In genomic region chr3:188854395-188855149, GRCh38 we compare ENCODE assay signal across 12 cellular contexts.
DNase-seq lines count a peak whose midpoint lies in the region; ATAC-seq and TF ChIP-seq lines count a peak whose summit lies in the region.
"Had no signal": no experiment of that assay in that cellular context is flagged by ENCODE, and none has a peak within 500 bp of the region (broad histone marks: within the 10 kb centered on the region; RNA-seq: fewer than 3 reads in every experiment).

No MANE protein-coding gene starts in this region.

- H3K9me3 ChIP-seq in adrenal gland (replicated peaks in 1 of 3) (no peaks in the 10 kb centered on the region), gastroesophageal sphincter (no peaks in the 10 kb centered on the region)
- H3K9me3 ChIP-seq: right lobe of liver had no signal

- ATAC-seq in gastroesophageal sphincter (peak; percentile 82), HG02852 (IDR thresholded peaks at IDR 0.05; ENCODE audit: unreplicated experiment) (no peak)
- ATAC-seq: activated CD4-positive, CD25-positive, alpha-beta regulatory T cell treated with anti-CD3 and anti-CD28 coated beads, Interleukin-2, amount 50 U/mL, for 24 hours had no signal

- WGBS in adrenal gland, 4 donors: 83 to 85% (median 84%) methylated on average over 3 of the region's 3 CpGs
- WGBS in gastroesophageal sphincter (ENCODE audit: low coverage in 1 of 2), 2 donors: 60 to 84% methylated on average over 1 to 3 of the region's 3 CpGs

- TF ChIP-seq EP300 in gastroesophageal sphincter (IDR thresholded peaks at IDR 0.05): no peak

- TF ChIP-seq POLR2A in adrenal gland (IDR thresholded peaks at IDR 0.05) (no peak), gastroesophageal sphincter (IDR thresholded peaks at IDR 0.05) (no peak)

- H3K36me3 ChIP-seq in adrenal gland (replicated peaks in 1 of 2) (no peaks in the 10 kb centered on the region), gastroesophageal sphincter (no peaks in the 10 kb centered on the region)
- H3K36me3 ChIP-seq: right lobe of liver had no signal

- H3K4me3 ChIP-seq in adrenal gland (no peak overlapping the region), gastroesophageal sphincter (no peak overlapping the region)
- H3K4me3 ChIP-seq: right lobe of liver had no signal

- in situ Hi-C loops in G401 (cut with HindIII; ENCODE audit: low sequenced_read_pairs): no loop called here

- no peak for TF ChIP-seq CTCF in adrenal gland (IDR thresholded peaks at IDR 0.05)
- no peak for TF ChIP-seq CTCF in gastroesophageal sphincter (IDR thresholded peaks at IDR 0.05)

- peak; percentile 69 for DNase-seq in Ammon's horn (ENCODE audit: low spot score)
- peak in 2 of 7 donors; percentile 10 to 28 for DNase-seq in adrenal gland
- peak; percentile 76 for DNase-seq in putamen (ENCODE audit: low spot score)
- no peak for DNase-seq in A172 (ENCODE audit: low spot score)
- no peak for DNase-seq in G401 (ENCODE audit: low spot score)
- DNase-seq in SK-N-DZ (ENCODE audit: low spot score): no peak
- DNase-seq: activated effector memory CD4-positive, alpha-beta T cell treated with anti-CD3 and anti-CD28 coated beads, Interleukin-2, amount 50 U/mL, for 16 hours; NCI-H1694; right lobe of liver had no signal

- no peaks in the 10 kb centered on the region for H3K27me3 ChIP-seq in adrenal gland
- H3K27me3 ChIP-seq in gastroesophageal sphincter: no peaks in the 10 kb centered on the region
- H3K27me3 ChIP-seq: right lobe of liver had no signal

- H3K4me1 ChIP-seq in adrenal gland (replicated peaks in 1 of 2) (peaks cover 11 to 18% of the 10 kb centered on the region in 2 donors), gastroesophageal sphincter (peaks cover 14 to 50% (median 31%) of the 10 kb centered on the region in 3 donors)
- H3K4me1 ChIP-seq: right lobe of liver had no signal

- intact Hi-C loops in adrenal gland (cut with DNase I): no loop called here

- H3K27ac ChIP-seq in adrenal gland: peak overlapping the region in 3 of 5 donors; percentile 15 to 73 (median 28)
- H3K27ac ChIP-seq in gastroesophageal sphincter: peak overlapping the region; percentile 56 to 72 (median 66)
- H3K27ac ChIP-seq: right lobe of liver had no signal

Comparison
In these comparisons a context has a peak if more than half of its experiments do, and no peak if none do; other contexts are left out.
1. DNase-seq: peak in Ammon's horn (single experiment) and putamen (single experiment); none in A172 (single experiment), G401 (single experiment) and SK-N-DZ (single experiment).